ENCODE assay signal across 8 cellular contexts in genomic region chr12:51953011-51953568, GRCh38. TPM values are rescaled to one million over a fixed set of nuclear protein-coding genes. Genes with fewer than 3 reads are reported as not detected.
DNase-seq lines count a peak whose midpoint lies in the region; ATAC-seq, FAIRE-seq and TF ChIP-seq lines count a peak whose summit lies in the region.

No MANE protein-coding gene starts in this region.

- peaks cover 0 to 43% of the 10 kb centered on the region in 2 experiments; a peak in 2 of 4 replicates for H3K79me2 ChIP-seq in H1 (ENCODE audit: control insufficient read depth in 1 of 2, insufficient read depth in 2 of 2, low read length in 2 of 2)

- H4K91ac ChIP-seq in H1 (replicated peaks; ENCODE audit: insufficient read length, low read length): no peak overlapping the region
- H4K91ac ChIP-seq in neuronal stem cell (ENCODE audit: low read depth, low read length, poor library complexity): no peak overlapping the region

- H2AK5ac ChIP-seq in H1 (ENCODE audit: low read depth, low read length) (no peak overlapping the region), neuronal stem cell (ENCODE audit: low read depth, low read length) (no peak overlapping the region)

- H3K9me3 Mint-ChIP-seq in CD14-positive monocyte: peaks cover 0 to 4% (median 2%) of the 10 kb centered on the region in 7 donors

- H3K18ac ChIP-seq in H1 (ENCODE audit: extremely low read depth, low read length): no peak overlapping the region
- no peak overlapping the region for H3K18ac ChIP-seq in neuronal stem cell (ENCODE audit: low read length)

- H3K4me2 ChIP-seq in H1 (ENCODE audit: insufficient read depth in 1 of 2, low read depth in 2 of 2, low read length in 2 of 2) (peak overlapping the region; percentile 91 to 99), neuronal stem cell (ENCODE audit: insufficient read depth, low read length, poor library complexity, severe bottlenecking) (peak overlapping the region; percentile 69)

- POLR2A ChIA-PET in H1 (lab: Charles Lee; ENCODE audit: partially characterized antibody): no interaction called here

- no peak overlapping the region for H2BK120ac ChIP-seq in H1 (replicated peaks; ENCODE audit: low read depth, low read length)
- no peak overlapping the region for H2BK120ac ChIP-seq in neuronal stem cell (ENCODE audit: low read depth, low read length)

- no peak overlapping the region for H3K23ac ChIP-seq in H1 (ENCODE audit: insufficient read length)
- no peak overlapping the region for H3K23ac ChIP-seq in neuronal stem cell (ENCODE audit: low read depth, low read length, poor library complexity)

- peaks cover 7% of the 10 kb centered on the region; the same call in 1 of the 2 replicates for H3K23me2 ChIP-seq in H1 (ENCODE audit: low read depth, low read length)

- no peak for TF ChIP-seq RAD21 in H1 (IDR thresholded peaks at IDR 0.05 in 1 of 2, conservative IDR thresholded peaks at IDR 0.05 in 1 of 2; ENCODE audit: low read depth in 2 of 2, low read length in 2 of 2)

- H3K4me1 ChIP-seq in H1 (replicated peaks in 1 of 4; ENCODE audit: control insufficient read depth in 3 of 4, insufficient read depth in 4 of 4, low read length in 3 of 4): peaks cover 0 to 3% (median 2%) of the 10 kb centered on the region in 4 experiments; a peak in 6 of 7 replicates
- peaks cover 4 to 22% of the 10 kb centered on the region in 2 donors for H3K4me1 ChIP-seq in neuronal stem cell (ENCODE audit: control insufficient read depth in 2 of 2, insufficient read depth in 1 of 2, low read depth in 1 of 2, low read length in 2 of 2)

- ATAC-seq in HG02678 (IDR thresholded peaks at IDR 0.05; ENCODE audit: unreplicated experiment): no peak
- ATAC-seq in HG03378 (IDR thresholded peaks at IDR 0.05; ENCODE audit: unreplicated experiment): no peak

- no peak for FAIRE-seq in H1 (lab: Jason Lieb, UNC)

- H2BK12ac ChIP-seq in H1 (ENCODE audit: low read depth, low read length) (no peak overlapping the region), neuronal stem cell (ENCODE audit: low read length) (no peak overlapping the region)

- peaks cover 15 to 21% of the 10 kb centered on the region in 2 donors for H3K36me3 Mint-ChIP-seq in CD14-positive monocyte

- H3K27me3 ChIP-seq in H1 (replicated peaks in 1 of 4; ENCODE audit: control insufficient read depth in 3 of 4, extremely low read depth in 1 of 4, insufficient read depth in 3 of 4, low read length in 3 of 4): peaks cover 6 to 39% (median 32%) of the 10 kb centered on the region in 4 experiments
- peaks cover 3 to 28% (median 18%) of the 10 kb centered on the region in 3 experiments for H3K27me3 ChIP-seq in neuronal stem cell (ENCODE audit: control insufficient read depth in 3 of 3, insufficient read depth in 3 of 3, low read depth in 1 of 3, low read length in 3 of 3)

- H2BK20ac ChIP-seq in H1 (ENCODE audit: low read length): no peak overlapping the region

- H4K5ac ChIP-seq in H1 (ENCODE audit: insufficient read length, low read depth, low read length): no peak overlapping the region

- WGBS in H1 (ENCODE audit: extremely low coverage in 1 of 2, insufficient coverage in 1 of 2, insufficient read length in 1 of 2, insufficient replicate concordance in 2 of 2, low coverage in 1 of 2, low lambda C conversion rate in 2 of 2, missing lambda C conversion rate in 1 of 2), 2 experiments: 72% methylated on average over 11 of the region's 11 CpGs; no CpG with 5 or more reads in 1 of the 2 experiments
- no CpG with 5 or more reads among the region's 11 CpGs for WGBS in neuronal stem cell (ENCODE audit: extremely low coverage in 2 of 2, insufficient read length in 2 of 2, insufficient replicate concordance in 1 of 2), 2 donors

- H3K27me3 Mint-ChIP-seq in CD14-positive monocyte (ENCODE audit: low read depth in 3 of 3): peaks cover 4 to 8% (median 5%) of the 10 kb centered on the region in 3 donors

- H3K4me3 ChIP-seq in H1 (ENCODE audit: extremely low read depth in 1 of 4, insufficient read depth in 2 of 4, low read depth in 3 of 4, low read length in 4 of 4) (peak overlapping the region; percentile 17 to 95 (median 84); a peak in 5 of 8 replicates), neuronal stem cell (ENCODE audit: low read length in 2 of 2) (peak overlapping the region in 1 of 2 donors; percentile 95)

- H4K8ac ChIP-seq in H1 (ENCODE audit: extremely low read depth, insufficient read depth, low read length) (no peak overlapping the region), neuronal stem cell (ENCODE audit: low read depth, low read length) (no peak overlapping the region)

- H3K9ac ChIP-seq in H1 (replicated peaks in 1 of 4; ENCODE audit: extremely low read depth in 1 of 4, low read depth in 3 of 4, low read length in 3 of 4) (peak overlapping the region in 2 of 4 experiments; percentile 24 to 37; a peak in 2 of 7 replicates), neuronal stem cell (ENCODE audit: low read depth, low read length, poor library complexity) (no peak overlapping the region)

- no peak overlapping the region for H2BK5ac ChIP-seq in H1 (ENCODE audit: low read depth, low read length)
- no peak overlapping the region for H2BK5ac ChIP-seq in neuronal stem cell (ENCODE audit: low read length)

- peaks cover 51% of the 10 kb centered on the region for H3K4me1 Mint-ChIP-seq in CD14-positive monocyte

- no peaks in the 10 kb centered on the region for H3K9me3 ChIP-seq in H1 (ENCODE audit: insufficient read depth in 2 of 2, low read depth in 1 of 2, low read length in 1 of 2)
- peaks cover under 1 to 13% of the 10 kb centered on the region in 2 donors for H3K9me3 ChIP-seq in neuronal stem cell (replicated peaks in 1 of 2; ENCODE audit: control insufficient read depth in 2 of 2, insufficient read depth in 1 of 2, low read depth in 1 of 2, low read length in 2 of 2)

- peak overlapping the region in 5 of 7 donors; percentile 10 to 94 (median 74) for H3K27ac Mint-ChIP-seq in CD14-positive monocyte

- DNase-seq in CD14-positive monocyte (ENCODE audit: low spot score): no peak
- peak; percentile 83 for DNase-seq in NCI-H526 treated with DMSO at 0.1 percent for 48 hours (lab: John Stamatoyannopoulos, UW)
- DNase-seq in H1 (ENCODE audit: low read depth in 1 of 2, low spot score in 2 of 2): no peak
- DNase-seq in neuronal stem cell (ENCODE audit: low spot score): no peak
- DNase-seq in midbrain (lab: John Stamatoyannopoulos, UW): no peak
- no peak for DNase-seq in iPS-NIHi7 (ENCODE audit: extremely low spot score)

- no peak overlapping the region for H3K56ac ChIP-seq in H1 (replicated peaks; ENCODE audit: insufficient read length, low read depth, low read length)

- H3K27ac ChIP-seq in H1 (ENCODE audit: low read depth, low read length): no peak overlapping the region
- H3K27ac ChIP-seq in neuronal stem cell (replicated peaks; ENCODE audit: low read length): no peak overlapping the region

- TF ChIP-seq CTCF in CD14-positive monocyte (IDR thresholded peaks at IDR 0.05) (no peak), H1 (IDR thresholded peaks at IDR 0.05; ENCODE audit: control extremely low read depth in 1 of 3, insufficient read depth in 1 of 3, low read depth in 1 of 3, low read length in 3 of 3) (no peak)

- H3K4ac ChIP-seq in H1 (replicated peaks; ENCODE audit: insufficient read length, low read depth, low read length) (no peak overlapping the region), neuronal stem cell (ENCODE audit: low read length) (no peak overlapping the region)

- intact Hi-C loops in CD14-positive monocyte (cut with micrococcal nuclease): no loop called here

- TF ChIP-seq EP300 in H1 (IDR thresholded peaks at IDR 0.05; ENCODE audit: borderline replicate concordance in 1 of 2, low read depth in 2 of 2, low read length in 2 of 2): no peak

- CTCF ChIA-PET in H1 (lab: Charles Lee; ENCODE audit: partially characterized antibody): interaction anchor here (0.6 to 2.0 kb wide), 2 partner anchors 17 to 20 kb away, joined by 3 to 5 read pairs; no protein-coding TSS in a partner anchor

- H3K79me1 ChIP-seq in H1 (ENCODE audit: low read depth, low read length) (peaks cover 2% of the 10 kb centered on the region; the same call in 1 of the 2 replicates), neuronal stem cell (ENCODE audit: low read depth, low read length) (peaks cover 3% of the 10 kb centered on the region)

- H4K20me1 ChIP-seq in H1 (replicated peaks in 1 of 2; ENCODE audit: control insufficient read depth in 1 of 2, insufficient read depth in 2 of 2, low read length in 2 of 2): peaks cover 9 to 10% of the 10 kb centered on the region in 2 experiments

- no peak overlapping the region for H2BK15ac ChIP-seq in H1 (ENCODE audit: low read length)
- no peak overlapping the region for H2BK15ac ChIP-seq in neuronal stem cell (ENCODE audit: low read length)

- H3K4me3 Mint-ChIP-seq in CD14-positive monocyte: peak overlapping the region; percentile 91 to 96

- no peaks in the 10 kb centered on the region for H3K36me3 ChIP-seq in H1 (ENCODE audit: control insufficient read depth in 2 of 4, insufficient read depth in 4 of 4, low read length in 3 of 4)
- peaks cover 0 to 37% of the 10 kb centered on the region in 2 donors for H3K36me3 ChIP-seq in neuronal stem cell (replicated peaks in 1 of 2; ENCODE audit: control insufficient read depth in 2 of 2, insufficient read depth in 2 of 2, low read length in 2 of 2)

- H2AFZ ChIP-seq in H1 (ENCODE audit: low read length) (no peak overlapping the region), neuronal stem cell (ENCODE audit: low read length) (no peak overlapping the region)

- H3K14ac ChIP-seq in H1 (ENCODE audit: insufficient read length) (no peak overlapping the region), neuronal stem cell (ENCODE audit: low read length) (no peak overlapping the region)

- TF ChIP-seq POLR2A in H1 (IDR thresholded peaks at IDR 0.05; ENCODE audit: control extremely low read depth in 1 of 2, low read depth in 2 of 2, low read length in 2 of 2): no peak

RNA-seq across cellular contexts. Expression of gene ACVR1B, which starts 1.6 kb away (rescaled TPM):
- polyA plus RNA-seq in CD14-positive monocyte: 1 to 10 TPM; 1.8 to 3.9 TPM
- total RNA-seq in H1 (2021; fragmentation: NEBNext Ultra II Directional; extraction: Animal tissue kit (Norgen Biotek cat#: 25700)): 13.5 and 16.0 TPM in 2 replicates
- 19.2 and 24.7 TPM in 2 replicates for polyA plus RNA-seq in H1 (2011; rRNA removed)
- polyA plus RNA-seq in H1 (2011; cell fraction: cytosol; rRNA removed): 19.1 TPM
- 18.9 TPM for polyA plus RNA-seq in H1 (2011; cell fraction: nucleus; rRNA removed)
- polyA plus RNA-seq in H1 (2012, experiment 1 of 2): 12.9 to 19.5 TPM (median 17.3 TPM) in 4 replicates
- polyA plus RNA-seq in H1 (2012, experiment 2 of 2): 9.5 TPM
- 10.3 TPM for polyA plus RNA-seq in H1 (2013, experiment 1 of 2)
- 11.9 TPM for polyA plus RNA-seq in H1 (2013, experiment 2 of 2)
- 20.8 and 23.4 TPM in 2 replicates for polyA minus RNA-seq in H1 (2011; rRNA and poly(A)+ RNA removed)
- polyA minus RNA-seq in H1 (2011; cell fraction: cytosol; rRNA and poly(A)+ RNA removed): 12.9 TPM
- 14.2 TPM for polyA minus RNA-seq in H1 (2011; cell fraction: nucleus; rRNA and poly(A)+ RNA removed)
- polyA plus RNA-seq in neuronal stem cell (2013, experiment 1 of 2): 12.6 TPM
- polyA plus RNA-seq in neuronal stem cell (2013, experiment 2 of 2): 12.7 TPM

RNA-seq across cellular contexts. Expression of gene ACVRL1, which starts 45.8 kb away (rescaled TPM):
- polyA plus RNA-seq in CD14-positive monocyte: 1 to 10 TPM; 1.5 to 2.0 TPM
- 0.09 TPM in 1 of 2 replicates, not detected in the other for total RNA-seq in H1 (2021; fragmentation: NEBNext Ultra II Directional; extraction: Animal tissue kit (Norgen Biotek cat#: 25700))
- 0.35 and 0.50 TPM in 2 replicates for polyA plus RNA-seq in H1 (2011; rRNA removed)
- 0.54 TPM for polyA plus RNA-seq in H1 (2011; cell fraction: cytosol; rRNA removed)
- polyA plus RNA-seq in H1 (2011; cell fraction: nucleus; rRNA removed): 1.2 TPM
- 0.59 to 0.90 TPM (median 0.84 TPM) in 4 replicates for polyA plus RNA-seq in H1 (2012, experiment 1 of 2)
- 0.10 TPM for polyA plus RNA-seq in H1 (2012, experiment 2 of 2)
- 0.39 TPM for polyA plus RNA-seq in H1 (2013, experiment 1 of 2)
- polyA plus RNA-seq in H1 (2013, experiment 2 of 2): 0.24 TPM
- polyA minus RNA-seq in H1 (2011; rRNA and poly(A)+ RNA removed): 0.39 and 0.82 TPM in 2 replicates
- not detected for polyA minus RNA-seq in H1 (2011; cell fraction: cytosol; rRNA and poly(A)+ RNA removed)
- 1.4 TPM for polyA minus RNA-seq in H1 (2011; cell fraction: nucleus; rRNA and poly(A)+ RNA removed)
- 0.21 TPM for polyA plus RNA-seq in neuronal stem cell (2013, experiment 1 of 2)
- 0.24 TPM for polyA plus RNA-seq in neuronal stem cell (2013, experiment 2 of 2)

RNA-seq across cellular contexts. Expression of gene TAMALIN, which starts 53.7 kb away (rescaled TPM):
- polyA plus RNA-seq in CD14-positive monocyte (1 to 10 TPM in 1 of 2 donors, under 1 TPM in 1; 0.63 to 1.6 TPM), H1 (2011; rRNA removed) (2.6 and 3.2 TPM in 2 replicates)
- 4.1 and 4.9 TPM in 2 replicates for total RNA-seq in H1 (2021; fragmentation: NEBNext Ultra II Directional; extraction: Animal tissue kit (Norgen Biotek cat#: 25700))
- polyA plus RNA-seq in H1 (2011; cell fraction: cytosol; rRNA removed): 3.5 TPM
- 4.6 TPM for polyA plus RNA-seq in H1 (2011; cell fraction: nucleus; rRNA removed)
- polyA plus RNA-seq in H1 (2012, experiment 1 of 2): 3.1 to 5.3 TPM (median 5.1 TPM) in 4 replicates
- polyA plus RNA-seq in H1 (2012, experiment 2 of 2): 7.8 TPM
- polyA plus RNA-seq in H1 (2013, experiment 1 of 2): 2.1 TPM
- polyA plus RNA-seq in H1 (2013, experiment 2 of 2): 2.2 TPM
- polyA minus RNA-seq in H1 (2011; rRNA and poly(A)+ RNA removed): 2.1 and 5.8 TPM in 2 replicates
- 4.4 TPM for polyA minus RNA-seq in H1 (2011; cell fraction: cytosol; rRNA and poly(A)+ RNA removed)
- 6.3 TPM for polyA minus RNA-seq in H1 (2011; cell fraction: nucleus; rRNA and poly(A)+ RNA removed)
- 11.1 TPM for polyA plus RNA-seq in neuronal stem cell (2013, experiment 1 of 2)
- 10.9 TPM for polyA plus RNA-seq in neuronal stem cell (2013, experiment 2 of 2)
